15 cellular contexts compared by ENCODE assay signal in the genomic region with DNA sequence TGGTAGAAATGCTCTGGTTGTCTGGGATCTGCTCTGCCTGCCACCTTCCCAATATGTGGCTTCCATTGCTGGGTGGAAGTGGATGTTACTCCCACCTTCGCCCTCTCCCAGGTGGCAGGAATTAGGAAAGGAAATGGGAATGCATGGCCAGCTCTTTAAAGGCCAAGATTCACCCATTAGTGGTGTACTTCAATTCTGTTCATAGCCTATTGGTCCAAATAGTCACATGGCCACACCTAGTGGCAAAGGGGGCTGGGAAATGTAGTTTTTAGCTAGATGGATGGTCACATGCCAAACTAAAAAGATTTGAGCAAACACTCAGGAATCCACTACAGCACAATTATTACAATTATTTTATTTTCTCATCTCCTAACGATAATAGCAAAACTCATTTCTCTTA.
DNase-seq lines count a peak whose midpoint lies in the region; ATAC-seq and TF ChIP-seq lines count a peak whose summit lies in the region.
"Had no signal": no experiment of that assay in that cellular context is flagged by ENCODE, and none has a peak within 500 bp of the region (broad histone marks: within the 10 kb centered on the region; RNA-seq: fewer than 3 reads in every experiment).

No MANE protein-coding gene starts in this region.

- TF ChIP-seq CTCF in BE2C (IDR thresholded peaks at IDR 0.05; ENCODE audit: low read depth, low read length) (no peak), fibroblast of mammary gland (conservative IDR thresholded peaks at IDR 0.05; ENCODE audit: control insufficient read depth, insufficient read depth, low read depth, low read length) (no peak)

- no peaks in the 10 kb centered on the region for H3K27me3 ChIP-seq in BE2C
- H3K27me3 ChIP-seq: thyroid gland had no signal

- H3K4me1 ChIP-seq in BE2C, result no peaks in the 10 kb centered on the region
- H3K4me1 ChIP-seq: thyroid gland had no signal

- no peaks in the 10 kb centered on the region; the same call in 1 of the 2 replicates for H3K9me3 ChIP-seq in BE2C
- H3K9me3 ChIP-seq: thyroid gland had no signal

- H3K36me3 ChIP-seq in BE2C, result no peaks in the 10 kb centered on the region
- H3K36me3 ChIP-seq: thyroid gland had no signal

- ATAC-seq in GM19395 (IDR thresholded peaks at IDR 0.05; ENCODE audit: unreplicated experiment) (peak; percentile 61), GM18511 (IDR thresholded peaks at IDR 0.05; ENCODE audit: unreplicated experiment) (no peak)
- ATAC-seq: activated T-cell treated with anti-CD3 and anti-CD28 coated beads, Interleukin-2, amount 50 U/mL, for 72 hours had no signal

- DNase-seq in BE2C (peak; percentile 11), OCI-M1 (lab: John Stamatoyannopoulos, UW) (peak; percentile 14), fibroblast of mammary gland (ENCODE audit: low read depth) (peak; percentile 27), NCI-H1930 (lab: John Stamatoyannopoulos, UW) (no peak), LoVo (ENCODE audit: low spot score) (no peak)
- DNase-seq in activated effector memory CD4-positive, alpha-beta T cell treated with anti-CD3 and anti-CD28 coated beads, Interleukin-2, amount 50 U/mL, for 16 hours, result no peak
- DNase-seq: activated CD4-positive, CD25-positive, alpha-beta regulatory T cell treated with anti-CD3 and anti-CD28 coated beads, Interleukin-2, amount 50 U/mL, for 72 hours; activated T-cell treated with anti-CD3 and anti-CD28 coated beads, Interleukin-2, amount 50 U/mL, for 72 hours; head of caudate nucleus; NCI-H1092; nucleus accumbens; thyroid gland had no signal

- H3K4me3 ChIP-seq in BE2C (ENCODE audit: low read depth, low read length) (no peak overlapping the region), fibroblast of mammary gland (ENCODE audit: control insufficient read depth, low read depth, low read length) (no peak overlapping the region)
- H3K4me3 ChIP-seq: lung, thyroid gland had no signal

Comparison
In these comparisons a context has a peak if more than half of its experiments do, and no peak if none do; other contexts are left out.
1. DNase-seq: peak in BE2C (single experiment), OCI-M1 (single experiment) and fibroblast of mammary gland (single experiment); none in NCI-H1930 (0 of 2), LoVo (single experiment) and activated effector memory CD4-positive, alpha-beta T cell treated with anti-CD3 and anti-CD28 coated beads, Interleukin-2, amount 50 U/mL, for 16 hours (single experiment).